In genomic region chr1:25566730-25567341, GRCh38 we compare ENCODE assay signal across 8 cellular contexts. TPM values are rescaled to one million over a fixed set of nuclear protein-coding genes. Genes with fewer than 3 reads are reported as not detected.
DNase-seq lines count a peak whose midpoint lies in the region; ATAC-seq and TF ChIP-seq lines count a peak whose summit lies in the region.

No MANE protein-coding gene starts in this region.

- H3K27me3 ChIP-seq in lower lobe of right lung (ENCODE audit: low read depth) (no peaks in the 10 kb centered on the region), aorta (ENCODE audit: control insufficient read depth in 1 of 2, insufficient read depth in 2 of 2, low read length in 1 of 2) (no peaks in the 10 kb centered on the region)

- peaks cover 53% of the 10 kb centered on the region for H3K4me1 Mint-ChIP-seq in brain

- intact Hi-C loops in lower lobe of right lung (cut with DNase I) (no loop called here), aorta (cut with DNase I) (loop anchor here in 1 of 2 donors (2.0 kb wide), 1 partner anchor 24 kb away; no protein-coding TSS in a partner anchor)

- WGBS in aorta, 2 donors: 8 to 11% methylated on average over 21 of the region's 21 CpGs

- H3K4me1 ChIP-seq in lower lobe of right lung (peaks cover 43% of the 10 kb centered on the region), aorta (ENCODE audit: control insufficient read depth in 1 of 2, insufficient read depth in 2 of 2, low read length in 2 of 2) (no peaks in the 10 kb centered on the region)

- TF ChIP-seq CTCF in brain (conservative IDR thresholded peaks at IDR 0.05) (no peak), lower lobe of right lung (IDR thresholded peaks at IDR 0.05) (no peak)

- ATAC-seq in lower lobe of right lung (peak; percentile 31 to 38), aorta (ENCODE audit: low FRiP score) (peak; percentile 74), GM19467 (IDR thresholded peaks at IDR 0.05; ENCODE audit: unreplicated experiment) (no peak)

- H3K36me3 Mint-ChIP-seq in brain: no peaks in the 10 kb centered on the region

- peaks cover 0 to 4% (median 0%) of the 10 kb centered on the region in 5 experiments for H3K9me3 Mint-ChIP-seq in brain

- H3K27ac ChIP-seq in lower lobe of right lung: peak overlapping the region; percentile 68
- peak overlapping the region; percentile 36 to 87 for H3K27ac ChIP-seq in aorta (ENCODE audit: low read depth in 1 of 2, low read length in 2 of 2)

- peak overlapping the region; percentile 81 to 98 (median 95) for H3K27ac Mint-ChIP-seq in brain

- H3K36me3 ChIP-seq in lower lobe of right lung (peaks cover 38% of the 10 kb centered on the region), aorta (ENCODE audit: control insufficient read depth in 1 of 2, insufficient read depth in 2 of 2, low read length in 1 of 2) (peaks cover 0 to 2% of the 10 kb centered on the region in 2 donors)

- no peaks in the 10 kb centered on the region for H3K9me3 ChIP-seq in lower lobe of right lung
- no peaks in the 10 kb centered on the region for H3K9me3 ChIP-seq in aorta (ENCODE audit: control insufficient read depth, low read length)

- H3K27me3 Mint-ChIP-seq in brain: no peaks in the 10 kb centered on the region

- H3K4me3 Mint-ChIP-seq in brain: peak overlapping the region in 3 of 5 experiments; percentile 38 to 70 (median 68)

- H3K4me3 ChIP-seq in lower lobe of right lung (no peak overlapping the region), aorta (ENCODE audit: low read length in 2 of 2) (no peak overlapping the region)

- peak; percentile 13 to 50 (median 30) for DNase-seq in stimulated activated naive CD4-positive, alpha-beta T cell (lab: John Stamatoyannopoulos, UW)
- no peak for DNase-seq in stimulated activated naive CD4-positive, alpha-beta T cell treated with Interleukin-2 at 50 U/mL for 16 hours (lab: John Stamatoyannopoulos, UW)
- DNase-seq in lower lobe of right lung (peak; percentile 59), aorta (peak in 1 of 2 donors; percentile 77), NCI-H526 treated with DMSO at 0.1 percent for 48 hours (lab: John Stamatoyannopoulos, UW) (no peak)
- DNase-seq in activated CD4-positive, CD25-positive, alpha-beta regulatory T cell treated with anti-CD3 and anti-CD28 coated beads, Interleukin-2, amount 50 U/mL, for 72 hours: no peak

RNA-seq across cellular contexts. Expression of gene LDLRAP1, which starts 23.4 kb away (rescaled TPM):
- polyA plus RNA-seq in brain (ENCODE audit: insufficient read depth, low read depth, low replicate concordance) (11.4 TPM), aorta (10 to 100 TPM; 17.5 to 33.9 TPM)
- total RNA-seq in lower lobe of right lung (30.3 TPM), aorta (10 to 100 TPM; 25.6 to 34.7 TPM)

RNA-seq across cellular contexts. Expression of gene MAN1C1, which starts 49.8 kb away (rescaled TPM):
- polyA plus RNA-seq in brain (ENCODE audit: insufficient read depth, low read depth, low replicate concordance) (56.4 TPM), aorta (10 to 100 TPM in 1 of 2 donors, 1 to 10 TPM in 1; 2.8 to 15.5 TPM)
- total RNA-seq in lower lobe of right lung (20.4 TPM), aorta (10 to 100 TPM; 13.5 to 32.2 TPM)

Comparison
In these comparisons a context has a peak if more than half of its experiments do, and no peak if none do; other contexts are left out.
1. DNase-seq: peak in stimulated activated naive CD4-positive, alpha-beta T cell (6 of 6) and lower lobe of right lung (single experiment); none in stimulated activated naive CD4-positive, alpha-beta T cell treated with Interleukin-2 at 50 U/mL for 16 hours (single experiment), NCI-H526 treated with DMSO at 0.1 percent for 48 hours (single experiment) and activated CD4-positive, CD25-positive, alpha-beta regulatory T cell treated with anti-CD3 and anti-CD28 coated beads, Interleukin-2, amount 50 U/mL, for 72 hours (single experiment).